ENCODE assay signal across 11 cellular contexts in the genomic region with DNA sequence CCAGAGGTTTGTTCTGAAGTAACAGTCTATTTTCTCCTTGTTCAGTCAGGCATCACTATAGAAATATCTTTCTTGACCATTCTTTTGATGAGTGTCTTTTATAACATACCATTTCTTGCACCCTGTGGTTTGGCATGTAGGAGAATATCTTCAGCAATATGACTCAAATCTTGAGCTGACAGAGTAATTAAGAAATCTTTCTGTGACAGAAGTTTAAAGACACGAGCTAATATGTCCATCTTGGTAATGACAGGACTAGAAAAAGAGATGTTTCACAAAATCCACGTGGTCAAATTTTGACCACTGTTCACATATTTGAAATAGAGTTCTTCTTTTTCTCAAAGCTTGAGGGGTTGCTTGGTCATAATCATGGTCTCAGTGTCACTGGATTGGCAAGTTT.
A peak's percentile ranks its signal among the peaks of the same experiment; 100 is the strongest.
DNase-seq lines count a peak whose midpoint lies in the region; ATAC-seq and TF ChIP-seq lines count a peak whose summit lies in the region.
"Had no signal": no experiment of that assay in that cellular context is flagged by ENCODE, and none has a peak within 500 bp of the region (broad histone marks: within the 10 kb centered on the region; RNA-seq: fewer than 3 reads in every experiment).

No MANE protein-coding gene starts in this region.

- peak; percentile 34 for ATAC-seq in GM19351 (IDR thresholded peaks at IDR 0.05; ENCODE audit: unreplicated experiment)
- peak; percentile 30 for ATAC-seq in HG03439 (IDR thresholded peaks at IDR 0.05; ENCODE audit: unreplicated experiment)
- ATAC-seq in GM21423 (IDR thresholded peaks at IDR 0.05; ENCODE audit: unreplicated experiment), result no peak
- ATAC-seq in psoas muscle, result no peak

- no peaks in the 10 kb centered on the region for H3K27me3 ChIP-seq in psoas muscle (ENCODE audit: insufficient read depth in 3 of 3, low read length in 2 of 3)
- H3K27me3 ChIP-seq: SJCRH30 had no signal

- no peak overlapping the region for H3K4me3 ChIP-seq in cardiac fibroblast (replicated peaks in 1 of 2; ENCODE audit: low read depth in 2 of 2, low read length in 2 of 2)
- no peak overlapping the region for H3K4me3 ChIP-seq in psoas muscle
- H3K4me3 ChIP-seq: SJCRH30 had no signal

- H3K4me1 ChIP-seq in psoas muscle, result no peaks in the 10 kb centered on the region
- H3K4me1 ChIP-seq: SJCRH30 had no signal

- WGBS in psoas muscle, 3 donors, result 90 to 93% (median 90%) methylated on average over 2 of the region's 2 CpGs

- TF ChIP-seq CTCF in cardiac fibroblast (IDR thresholded peaks at IDR 0.05; ENCODE audit: low read depth, low read length), result no peak
- TF ChIP-seq CTCF in psoas muscle (IDR thresholded peaks at IDR 0.05), result no peak

- H3K27ac ChIP-seq in psoas muscle, result no peak overlapping the region
- H3K27ac ChIP-seq: SJCRH30 had no signal

- peaks cover 5% of the 10 kb centered on the region for H3K9me3 ChIP-seq in psoas muscle
- H3K9me3 ChIP-seq: SJCRH30 had no signal

- intact Hi-C loops in psoas muscle (cut with DNase I), result no loop called here

- H3K36me3 ChIP-seq in psoas muscle (ENCODE audit: insufficient read depth in 1 of 2, low read depth in 1 of 2), result no peaks in the 10 kb centered on the region
- H3K36me3 ChIP-seq: SJCRH30 had no signal

- DNase-seq in EH (ENCODE audit: low read depth) (peak; percentile 75), cardiac fibroblast (ENCODE audit: low read depth in 2 of 2) (peak; percentile 12 to 31), psoas muscle (no peak), hepatic stellate cell (ENCODE audit: low spot score) (no peak), NCI-H2081 (lab: John Stamatoyannopoulos, UW) (no peak)
- DNase-seq: activated naive CD4-positive, alpha-beta T cell treated with anti-CD3 and anti-CD28 coated beads, Interleukin-2, amount 10 ng/mL, durations not matched to agents 7 days and 5 days; NCI-H1436 treated with DMSO at 0.1 percent for 48 hours; SJCRH30 had no signal

Comparison
In these comparisons a context has a peak if more than half of its experiments do, and no peak if none do; other contexts are left out.
1. DNase-seq: peak in EH (single experiment) and cardiac fibroblast (2 of 2); none in psoas muscle (0 of 2), hepatic stellate cell (single experiment) and NCI-H2081 (0 of 2).
2. ATAC-seq: peak in GM19351 (single experiment) and HG03439 (single experiment); none in GM21423 (single experiment) and psoas muscle (0 of 4).